In the genomic region with DNA sequence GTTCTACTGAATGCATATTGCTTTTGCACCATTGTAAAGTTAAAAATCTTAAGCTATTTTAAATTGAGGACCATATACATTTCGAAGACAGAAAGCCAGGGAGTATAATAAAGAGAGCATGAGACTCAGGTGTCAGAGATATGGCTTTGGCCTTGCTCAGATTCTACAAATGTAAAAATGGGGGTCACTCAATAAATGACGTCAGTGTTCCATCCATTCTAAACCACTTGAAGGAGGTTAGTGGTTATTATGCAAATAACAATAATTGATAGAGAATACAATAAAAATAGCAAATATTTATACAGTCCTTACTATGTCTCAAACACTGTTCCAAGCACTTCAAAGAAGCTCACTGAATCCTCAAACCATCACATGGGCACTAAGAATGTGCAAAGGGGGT, we compare ENCODE assay signal across 11 cellular contexts. TPM values are rescaled to one million over a fixed set of nuclear protein-coding genes. Genes with fewer than 3 reads are reported as not detected.
"Had no signal": no experiment of that assay in that cellular context is flagged by ENCODE, and none has a peak within 500 bp of the region (broad histone marks: within the 10 kb centered on the region; RNA-seq: fewer than 3 reads in every experiment).

No MANE protein-coding gene starts in this region.

- DNase-seq: GM23248, GOT3, H7, H9, HCEC 1CT, HFFc6 had no signal

- H3K4me2 ChIP-seq: GM23338 had no signal

- H3K9ac ChIP-seq: GM23248 had no signal

- H3K36me3 ChIP-seq: HAP-1 had no signal

- H3K4me1 ChIP-seq: HAP-1 had no signal

- H2AFZ ChIP-seq: GM23248, GM23338 had no signal

- FAIRE-seq: H1, H54 had no signal

- ATAC-seq: GM23338, HCT116 had no signal

- H3K4me3 ChIP-seq: GM23248, GM23338, HAP-1 had no signal

- H3K27ac ChIP-seq: GM23248 had no signal

- H3K9me3 ChIP-seq: HAP-1 had no signal

RNA-seq across cellular contexts. Expression of a gene that starts 20.1 kb away (rescaled TPM):
- total RNA-seq: GM23248 had no signal
